23 cellular contexts compared by ENCODE assay signal in the genomic region with DNA sequence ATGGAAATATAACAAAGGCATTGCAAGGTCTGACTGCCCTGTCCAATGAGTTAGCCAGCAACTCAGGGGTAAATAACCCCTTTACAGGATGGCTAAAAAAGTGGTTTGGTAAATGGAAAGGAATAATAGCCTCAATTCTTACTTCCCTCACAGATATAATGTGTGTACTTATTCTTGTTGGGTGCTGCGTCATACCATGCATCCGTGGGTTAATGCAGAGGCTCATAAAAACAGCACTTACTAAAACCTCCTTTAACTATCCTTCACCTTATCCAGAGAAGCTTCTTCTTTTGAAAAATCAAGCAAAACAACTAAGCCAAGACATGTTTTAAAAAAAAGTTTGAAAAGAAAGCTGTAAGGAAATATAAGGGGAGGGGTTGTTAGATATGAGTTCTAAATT.
"Had no signal": no experiment of that assay in that cellular context is flagged by ENCODE, and none has a peak within 500 bp of the region (broad histone marks: within the 10 kb centered on the region; RNA-seq: fewer than 3 reads in every experiment).

No MANE protein-coding gene starts in this region.

- H3K9me2 ChIP-seq: SK-N-SH had no signal

- H3K27me3 ChIP-seq: MG63 had no signal

- H3K27ac ChIP-seq: RWPE1 had no signal

- H3K36me3 ChIP-seq: MG63 had no signal

- DNase-seq: IMR-90, Karpas-422, KG1, MG63, NCI-H1092, NCI-H1105 treated with DMSO at 0.1 percent for 48 hours, NCI-H1417 treated with DMSO at 0.1 percent for 48 hours, NCI-H146, NCI-H1694 treated with DMSO at 0.1 percent for 48 hours, NCI-H1930, NCI-H2081, NCI-H2107, NCI-H2227 treated with DMSO at 0.1 percent for 48 hours, NCI-H524 treated with DMSO at 0.1 percent for 48 hours, NCI-H69, NCI-H774, SHP77, SK-N-SH, SW 1271 had no signal

- H3K9me3 ChIP-seq: MG63, SK-N-SH had no signal

- H3K4me3 ChIP-seq: MG63 had no signal

- ATAC-seq: HepG2, Panc1, PC-3 had no signal

- H3K9ac ChIP-seq: SK-N-SH had no signal

- H3K4me2 ChIP-seq: SK-N-SH had no signal
